In the genomic region with DNA sequence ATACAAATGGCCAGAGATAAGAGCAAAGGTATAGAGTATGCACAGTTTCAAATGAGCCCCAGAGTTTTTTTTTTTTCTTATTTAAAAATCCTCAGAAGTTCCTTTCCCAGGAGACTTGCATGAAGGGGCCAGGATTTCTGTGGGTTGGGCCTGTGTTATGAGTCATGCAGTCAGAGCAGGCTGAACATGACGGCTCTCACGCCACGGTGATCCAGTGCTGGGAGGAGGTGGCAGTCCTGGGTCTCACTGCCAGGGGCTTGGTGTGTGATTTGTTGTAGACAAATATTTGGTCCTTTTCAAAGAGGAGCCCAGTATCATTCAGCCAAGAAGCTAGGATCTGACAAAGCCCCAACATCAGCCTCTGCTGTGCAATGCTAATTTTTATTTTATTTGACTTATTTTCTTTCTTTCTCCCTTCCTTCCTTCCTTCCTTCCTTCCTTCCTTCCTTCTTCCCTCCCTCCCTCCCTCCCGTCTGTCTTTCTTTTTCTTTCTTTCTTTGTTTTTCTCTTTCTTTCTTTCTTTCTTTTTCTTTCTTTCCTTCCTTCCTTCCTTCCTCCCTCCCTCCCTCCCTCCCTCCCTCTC, we compare ENCODE assay signal across 8 cellular contexts. TPM values are rescaled to one million over a fixed set of nuclear protein-coding genes. Genes with fewer than 3 reads are reported as not detected.
DNase-seq lines count a peak whose midpoint lies in the region; ATAC-seq and TF ChIP-seq lines count a peak whose summit lies in the region.

No MANE protein-coding gene starts in this region.

- POLR2A ChIA-PET in RWPE1 (lab: Yijun Ruan, JAX; ENCODE audit: low non-redundant PET): no interaction called here

- peak overlapping the region; percentile 58 for H3K27ac ChIP-seq in RWPE1

- H3K27me3 Mint-ChIP-seq in activated T-cell treated with anti-CD3 and anti-CD28 coated beads, Interleukin-2, amount 50 U/mL, for 24 hours: peaks cover 15% of the 10 kb centered on the region

- CTCF ChIA-PET in RWPE1 (lab: Yijun Ruan, JAX): no interaction called here

- no peak for TF ChIP-seq CTCF in RWPE1 (conservative IDR thresholded peaks at IDR 0.05; ENCODE audit: low read depth)

- H3K9me3 Mint-ChIP-seq in activated T-cell treated with anti-CD3 and anti-CD28 coated beads, Interleukin-2, amount 50 U/mL, for 24 hours: no peaks in the 10 kb centered on the region

- peak; percentile 52 for DNase-seq in GOT3 (lab: John Stamatoyannopoulos, UW)
- DNase-seq in RWPE1 (ENCODE audit: low spot score): peak; percentile 91
- DNase-seq in glomerular endothelial cell (ENCODE audit: extremely low read depth, low read depth, low spot score): peak; percentile 39
- peak; percentile 89 for DNase-seq in smooth muscle cell of the brain vasculature (ENCODE audit: low read depth, low spot score)
- no peak for DNase-seq in GM19240 (ENCODE audit: insufficient read length, low spot score)
- no peak for DNase-seq in activated T-cell treated with anti-CD3 and anti-CD28 coated beads, Interleukin-2, amount 50 U/mL, for 24 hours
- no peak for DNase-seq in effector CD8-positive, alpha-beta T cell (lab: John Stamatoyannopoulos, UW)

- H3K4me1 Mint-ChIP-seq in activated T-cell treated with anti-CD3 and anti-CD28 coated beads, Interleukin-2, amount 50 U/mL, for 24 hours (ENCODE audit: low read depth): peaks cover 2% of the 10 kb centered on the region

- no peaks in the 10 kb centered on the region for H3K36me3 Mint-ChIP-seq in activated T-cell treated with anti-CD3 and anti-CD28 coated beads, Interleukin-2, amount 50 U/mL, for 24 hours (ENCODE audit: low read depth)

- no peak for ATAC-seq in GM18870 (IDR thresholded peaks at IDR 0.05; ENCODE audit: unreplicated experiment)

- H3K27ac Mint-ChIP-seq in activated T-cell treated with anti-CD3 and anti-CD28 coated beads, Interleukin-2, amount 50 U/mL, for 24 hours: no peak overlapping the region

- no peak overlapping the region for H3K4me3 Mint-ChIP-seq in activated T-cell treated with anti-CD3 and anti-CD28 coated beads, Interleukin-2, amount 50 U/mL, for 24 hours

RNA-seq across cellular contexts. Expression of a gene that starts 10.4 kb away (rescaled TPM):
- 0.47 and 1.2 TPM in 2 replicates for total RNA-seq in glomerular endothelial cell

Comparison
In these comparisons a context has a peak if more than half of its experiments do, and no peak if none do; other contexts are left out.
1. DNase-seq: peak in GOT3 (single experiment), RWPE1 (single experiment), glomerular endothelial cell (single experiment) and smooth muscle cell of the brain vasculature (single experiment); none in GM19240 (single experiment), activated T-cell treated with anti-CD3 and anti-CD28 coated beads, Interleukin-2, amount 50 U/mL, for 24 hours (single experiment) and effector CD8-positive, alpha-beta T cell (single experiment).